Comparison of ENCODE assay signal across 27 cellular contexts in the genomic region with DNA sequence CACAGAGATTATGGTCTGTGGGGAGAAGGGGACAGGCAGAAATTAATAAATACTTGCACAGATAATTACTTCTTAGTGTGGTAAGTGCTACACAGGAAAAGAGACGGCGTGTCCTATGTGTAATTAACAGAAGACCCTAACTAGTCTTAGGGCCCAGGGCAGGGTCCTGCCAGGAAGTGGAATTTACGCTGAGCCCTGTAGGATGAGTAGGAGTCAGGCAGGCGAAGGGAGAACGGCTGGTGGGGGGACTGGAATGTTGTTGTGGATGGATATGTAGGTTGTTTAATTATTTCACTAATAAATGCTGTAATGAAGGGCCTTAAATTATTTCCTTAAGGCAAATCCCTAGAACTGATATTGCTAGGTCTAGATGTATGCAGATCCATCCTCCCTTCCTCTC.
"Had no signal": no experiment of that assay in that cellular context is flagged by ENCODE, and none has a peak within 500 bp of the region (broad histone marks: within the 10 kb centered on the region; RNA-seq: fewer than 3 reads in every experiment).

No MANE protein-coding gene starts in this region.

- H3K27me3 Mint-ChIP-seq: stimulated activated naive CD8-positive, alpha-beta T cell treated with anti-CD3 and anti-CD28 coated beads, Interleukin-15, amount 100 ng/mL, for 72 hours; stimulated activated naive CD8-positive, alpha-beta T cell treated with anti-CD3 and anti-CD28 coated beads, Interleukin-15, Interleukin-2, amounts not matched to agents 100 ng/mL and 50 ng/mL, for 24 hours; type B pancreatic cell had no signal

- H3K4me3 Mint-ChIP-seq: stimulated activated effector memory CD8-positive, alpha-beta T cell treated with anti-CD3 and anti-CD28 coated beads, Interleukin-12 subunit alpha, Interleukin-12 subunit beta, amount 100 ng/mL, for 72 hours; stimulated activated memory B cell treated with anti-CD40 and anti-IgM and Interleukin-4, amounts not matched to agents 10 μg/mL and 1 μg/mL and 100 μg/mL, for 72 hours; stimulated activated naive B cell treated with anti-CD40 and anti-IgM and Interleukin-4, amounts not matched to agents 10 μg/mL and 1 μg/mL and 100 μg/mL, for 72 hours; stimulated activated naive CD8-positive, alpha-beta T cell treated with anti-CD3 and anti-CD28 coated beads, Interleukin-15, amount 100 ng/mL, for 72 hours; stimulated activated naive CD8-positive, alpha-beta T cell treated with anti-CD3 and anti-CD28 coated beads, Interleukin-15, Interleukin-2, amounts not matched to agents 100 ng/mL and 50 ng/mL, for 24 hours; type B pancreatic cell had no signal

- H3K27ac Mint-ChIP-seq: stimulated activated effector memory CD8-positive, alpha-beta T cell treated with anti-CD3 and anti-CD28 coated beads, Interleukin-12 subunit alpha, Interleukin-12 subunit beta, amount 100 ng/mL, for 72 hours; stimulated activated memory B cell treated with anti-CD40 and anti-IgM and Interleukin-4, amounts not matched to agents 10 μg/mL and 1 μg/mL and 100 μg/mL, for 72 hours; stimulated activated naive B cell treated with anti-CD40 and anti-IgM and Interleukin-4, amounts not matched to agents 10 μg/mL and 1 μg/mL and 100 μg/mL, for 72 hours; stimulated activated naive CD8-positive, alpha-beta T cell treated with anti-CD3 and anti-CD28 coated beads, Interleukin-15, Interleukin-2, amounts not matched to agents 100 ng/mL and 50 ng/mL, for 24 hours; type B pancreatic cell had no signal

- H3K9me3 Mint-ChIP-seq: stimulated activated effector memory CD8-positive, alpha-beta T cell treated with anti-CD3 and anti-CD28 coated beads, Interleukin-12 subunit alpha, Interleukin-12 subunit beta, amount 100 ng/mL, for 72 hours; stimulated activated memory B cell treated with anti-CD40 and anti-IgM and Interleukin-4, amounts not matched to agents 10 μg/mL and 1 μg/mL and 100 μg/mL, for 72 hours; stimulated activated naive B cell treated with anti-CD40 and anti-IgM and Interleukin-4, amounts not matched to agents 10 μg/mL and 1 μg/mL and 100 μg/mL, for 72 hours; stimulated activated naive CD8-positive, alpha-beta T cell treated with anti-CD3 and anti-CD28 coated beads, Interleukin-15, amount 100 ng/mL, for 72 hours; stimulated activated naive CD8-positive, alpha-beta T cell treated with anti-CD3 and anti-CD28 coated beads, Interleukin-15, Interleukin-2, amounts not matched to agents 100 ng/mL and 50 ng/mL, for 24 hours; type B pancreatic cell had no signal

- H3K36me3 Mint-ChIP-seq: stimulated activated effector memory CD8-positive, alpha-beta T cell treated with anti-CD3 and anti-CD28 coated beads, Interleukin-12 subunit alpha, Interleukin-12 subunit beta, amount 100 ng/mL, for 72 hours; stimulated activated memory B cell treated with anti-CD40 and anti-IgM and Interleukin-4, amounts not matched to agents 10 μg/mL and 1 μg/mL and 100 μg/mL, for 72 hours; stimulated activated naive B cell treated with anti-CD40 and anti-IgM and Interleukin-4, amounts not matched to agents 10 μg/mL and 1 μg/mL and 100 μg/mL, for 72 hours; type B pancreatic cell had no signal

- H3K27me3 ChIP-seq: suprapubic skin, testis, thyroid gland, tibial nerve, upper lobe of left lung, upper lobe of right lung, uterus, vagina had no signal

- H3K4me1 ChIP-seq: stomach, suprapubic skin, testis, thyroid gland, tibial artery, tibial nerve, transverse colon, upper lobe of left lung, upper lobe of right lung, uterus, vagina had no signal

- H3K9me3 ChIP-seq: stomach, suprapubic skin, testis, thoracic aorta, thyroid gland, tibial artery, tibial nerve, transverse colon, upper lobe of left lung, upper lobe of right lung, uterus, vagina had no signal

- H3K27ac ChIP-seq: stomach, suprapubic skin, testis, thoracic aorta, thyroid gland, tibial artery, tibial nerve, transverse colon, upper lobe of left lung, upper lobe of right lung, uterus, vagina had no signal

- H3K4me1 Mint-ChIP-seq: stimulated activated effector memory CD8-positive, alpha-beta T cell treated with anti-CD3 and anti-CD28 coated beads, Interleukin-12 subunit alpha, Interleukin-12 subunit beta, amount 100 ng/mL, for 72 hours; stimulated activated memory B cell treated with anti-CD40 and anti-IgM and Interleukin-4, amounts not matched to agents 10 μg/mL and 1 μg/mL and 100 μg/mL, for 72 hours; stimulated activated naive B cell treated with anti-CD40 and anti-IgM and Interleukin-4, amounts not matched to agents 10 μg/mL and 1 μg/mL and 100 μg/mL, for 72 hours; stimulated activated naive CD8-positive, alpha-beta T cell treated with anti-CD3 and anti-CD28 coated beads, Interleukin-15, amount 100 ng/mL, for 72 hours had no signal

- H3K4me3 ChIP-seq: stomach, suprapubic skin, testis, thoracic aorta, thyroid gland, tibial artery, tibial nerve, transverse colon, upper lobe of left lung, upper lobe of right lung, uterus, vagina had no signal

- DNase-seq: stimulated activated CD4-positive, alpha-beta T cell treated with anti-CD3 and anti-CD28 coated beads, Interleukin-2, amount 100 ng/mL, for 48 hours; stimulated activated CD4-positive, alpha-beta T cell treated with anti-CD3 and anti-CD28 coated beads, Interleukin-4, amount 100 ng/mL, for 1 hour; stimulated activated CD4-positive, alpha-beta T cell treated with anti-CD3 and anti-CD28 coated beads, Interleukin-4, amount 100 ng/mL, for 24 hours; stimulated activated CD4-positive, alpha-beta T cell treated with anti-CD3 and anti-CD28 coated beads, Interleukin-4, amount 100 ng/mL, for 4 hours; stimulated activated naive B cell treated with anti-CD40 and anti-IgM and Interleukin-4, amounts not matched to agents 10 μg/mL and 1 μg/mL and 100 μg/mL, for 72 hours; stimulated activated naive CD4-positive, alpha-beta T cell; stimulated activated naive CD4-positive, alpha-beta T cell treated with Interleukin-2 at 50 U/mL for 16 hours; stimulated activated naive CD8-positive, alpha-beta T cell treated with anti-CD3 and anti-CD28 coated beads, Interleukin-15, amount 100 ng/mL, for 72 hours; stimulated activated naive CD8-positive, alpha-beta T cell treated with anti-CD3 and anti-CD28 coated beads, Interleukin-15, Interleukin-2, amounts not matched to agents 100 U/mL and 50 U/mL, for 24 hours; stomach; substantia nigra; testis; thyroid gland; tibial artery; transverse colon; trophoblast cell; upper lobe of left lung; upper lobe of right lung; uterus had no signal

- H3K36me3 ChIP-seq: stomach, suprapubic skin, thoracic aorta, thyroid gland, tibial artery, tibial nerve, transverse colon, upper lobe of left lung, upper lobe of right lung, uterus, vagina had no signal

- ATAC-seq: stimulated activated effector memory CD8-positive, alpha-beta T cell treated with anti-CD3 and anti-CD28 coated beads, Interleukin-12 subunit alpha, Interleukin-12 subunit beta, amount 100 ng/mL, for 72 hours; stimulated activated memory B cell treated with anti-CD40 and anti-IgM and Interleukin-4, amounts not matched to agents 10 μg/mL and 1 μg/mL and 100 μg/mL, for 72 hours; stimulated activated naive B cell treated with anti-CD40 and anti-IgM and Interleukin-4, amounts not matched to agents 10 μg/mL and 1 μg/mL and 100 μg/mL, for 72 hours; stimulated activated naive CD8-positive, alpha-beta T cell treated with anti-CD3 and anti-CD28 coated beads, Interleukin-15, amount 100 ng/mL, for 72 hours; stimulated activated naive CD8-positive, alpha-beta T cell treated with anti-CD3 and anti-CD28 coated beads, Interleukin-15, Interleukin-2, amounts not matched to agents 100 U/mL and 50 U/mL, for 24 hours; upper lobe of right lung had no signal
